ENCODE assay signal across 24 cellular contexts in genomic region chr10:104510644-104511043, GRCh38.
"Had no signal": no experiment of that assay in that cellular context is flagged by ENCODE, and none has a peak within 500 bp of the region (broad histone marks: within the 10 kb centered on the region; RNA-seq: fewer than 3 reads in every experiment).

No MANE protein-coding gene starts in this region.

- H3K9me3 Mint-ChIP-seq: dendritic cell treated with granulocyte-macrophage colony-stimulating factor and Interleukin-4, amounts not matched to agents 40 ng/mL and 50 ng/mL, for 4 days; effector memory CD8-positive, alpha-beta T cell; endodermal cell had no signal

- H3K36me3 ChIP-seq: colonic mucosa, esophagus muscularis mucosa, esophagus squamous epithelium, gastrocnemius medialis, gastroesophageal sphincter, heart left ventricle, heart right ventricle had no signal

- H3K4me1 ChIP-seq: colonic mucosa, esophagus muscularis mucosa, esophagus squamous epithelium, foreskin keratinocyte, gastrocnemius medialis, gastroesophageal sphincter, heart left ventricle, heart right ventricle had no signal

- H3K4me3 Mint-ChIP-seq: dendritic cell treated with granulocyte-macrophage colony-stimulating factor and Interleukin-4, amounts not matched to agents 40 ng/mL and 50 ng/mL, for 4 days; effector memory CD8-positive, alpha-beta T cell; endodermal cell had no signal

- H3K4me3 ChIP-seq: colonic mucosa, coronary artery, dorsolateral prefrontal cortex, esophagus muscularis mucosa, esophagus squamous epithelium, gastrocnemius medialis, gastroesophageal sphincter, heart left ventricle, heart right ventricle had no signal

- H3K27me3 Mint-ChIP-seq: dendritic cell treated with granulocyte-macrophage colony-stimulating factor and Interleukin-4, amounts not matched to agents 40 ng/mL and 50 ng/mL, for 4 days had no signal

- H3K27me3 ChIP-seq: colonic mucosa, gastrocnemius medialis had no signal

- ATAC-seq: effector memory CD8-positive, alpha-beta T cell; esophagus mucosa; foreskin keratinocyte; gastrocnemius medialis; gastroesophageal sphincter; heart left ventricle; heart right ventricle had no signal

- H3K27ac ChIP-seq: colonic mucosa, coronary artery, dorsolateral prefrontal cortex, epithelial cell of prostate, esophagus muscularis mucosa, esophagus squamous epithelium, foreskin keratinocyte, gastrocnemius medialis, gastroesophageal sphincter, heart left ventricle, heart right ventricle had no signal

- DNase-seq: colonic mucosa; cortex of kidney; dermis blood vessel endothelial cell; dorsolateral prefrontal cortex; effector CD4-positive, alpha-beta T cell; effector CD8-positive, alpha-beta T cell; effector memory CD4-positive, alpha-beta T cell; effector memory CD8-positive, alpha-beta T cell; endodermal cell; erythroblast; esophagus squamous epithelium; foreskin fibroblast; foreskin keratinocyte; foreskin melanocyte; gastrocnemius medialis; head of caudate nucleus; heart left ventricle; heart right ventricle had no signal

- H3K27ac Mint-ChIP-seq: dendritic cell treated with granulocyte-macrophage colony-stimulating factor and Interleukin-4, amounts not matched to agents 40 ng/mL and 50 ng/mL, for 4 days; effector memory CD8-positive, alpha-beta T cell; endodermal cell had no signal
